In genomic region chr7:55254242-55254595, GRCh38 we compare ENCODE assay signal across 1 cellular context.
TF ChIP-seq lines count a peak whose summit lies in the region.

No MANE protein-coding gene starts in this region.

TF ChIP-seq in SK-N-SH, 30 proteins besides CTCF, POLR2A, EP300 and RAD21 (continued from another document):
- no peak for TF ChIP-seq PBX3 (IDR thresholded peaks at IDR 0.05)
- no peak for TF ChIP-seq IRF3 (IDR thresholded peaks at IDR 0.05; ENCODE audit: low read depth, low read length)
- no peak for TF ChIP-seq SMC3 (IDR thresholded peaks at IDR 0.05; ENCODE audit: low read depth, low read length)
- TF ChIP-seq MXI1 (IDR thresholded peaks at IDR 0.05; ENCODE audit: low read depth, low read length): no peak
